1 cellular context compared by ENCODE assay signal in the genomic region with DNA sequence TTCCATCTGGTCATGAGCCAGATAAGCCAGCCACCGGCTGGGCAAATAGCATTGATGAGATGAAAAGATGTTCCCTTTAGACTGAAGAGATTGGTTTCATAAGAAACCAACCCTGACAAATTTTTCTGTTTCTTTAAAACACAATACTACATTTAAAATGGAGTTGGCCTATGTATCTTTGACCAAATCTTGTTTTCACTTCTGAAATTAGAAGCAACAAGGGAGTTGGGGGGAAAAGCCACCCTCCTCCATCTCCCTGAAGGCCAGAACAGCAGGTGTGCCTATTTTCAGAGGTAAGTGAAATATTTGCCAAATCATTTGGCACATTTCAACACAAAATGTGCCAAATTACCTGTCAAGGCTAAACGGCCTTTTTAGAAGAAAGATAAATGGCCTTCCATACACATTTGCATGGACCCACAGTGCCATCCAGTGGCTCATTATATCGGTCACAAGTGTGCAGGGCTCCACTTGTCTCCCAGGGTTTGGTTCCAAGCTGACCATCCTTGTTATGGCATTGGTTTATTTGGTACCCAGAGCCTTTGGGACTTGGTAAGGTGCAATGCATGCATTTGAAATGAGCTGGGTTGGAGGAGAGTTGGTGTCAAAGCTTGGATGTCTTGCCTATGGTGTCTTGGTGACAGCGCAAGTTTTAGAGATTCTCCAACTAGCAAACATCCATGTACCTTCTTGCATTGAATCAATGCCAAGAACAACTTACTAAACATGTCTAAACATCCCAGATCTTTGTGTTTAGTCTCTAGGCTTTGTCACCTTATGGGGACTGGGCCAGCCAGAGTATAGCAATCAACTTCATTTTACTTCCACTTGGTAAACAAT.
TF ChIP-seq lines count a peak whose summit lies in the region.

No MANE protein-coding gene starts in this region.

TF ChIP-seq in K562, 482 proteins besides CTCF, POLR2A, EP300 and RAD21 (continued from another document):
- TF ChIP-seq, protein P1, sequence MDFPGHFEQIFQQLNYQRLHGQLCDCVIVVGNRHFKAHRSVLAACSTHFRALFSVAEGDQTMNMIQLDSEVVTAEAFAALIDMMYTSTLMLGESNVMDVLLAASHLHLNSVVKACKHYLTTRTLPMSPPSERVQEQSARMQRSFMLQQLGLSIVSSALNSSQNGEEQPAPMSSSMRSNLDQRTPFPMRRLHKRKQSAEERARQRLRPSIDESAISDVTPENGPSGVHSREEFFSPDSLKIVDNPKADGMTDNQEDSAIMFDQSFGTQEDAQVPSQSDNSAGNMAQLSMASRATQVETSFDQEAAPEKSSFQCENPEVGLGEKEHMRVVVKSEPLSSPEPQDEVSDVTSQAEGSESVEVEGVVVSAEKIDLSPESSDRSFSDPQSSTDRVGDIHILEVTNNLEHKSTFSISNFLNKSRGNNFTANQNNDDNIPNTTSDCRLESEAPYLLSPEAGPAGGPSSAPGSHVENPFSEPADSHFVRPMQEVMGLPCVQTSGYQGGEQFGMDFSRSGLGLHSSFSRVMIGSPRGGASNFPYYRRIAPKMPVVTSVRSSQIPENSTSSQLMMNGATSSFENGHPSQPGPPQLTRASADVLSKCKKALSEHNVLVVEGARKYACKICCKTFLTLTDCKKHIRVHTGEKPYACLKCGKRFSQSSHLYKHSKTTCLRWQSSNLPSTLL (IDR thresholded peaks at IDR 0.05) = no peak
- TF ChIP-seq SMC3 (conservative IDR thresholded peaks at IDR 0.05; ENCODE audit: insufficient read depth, low read depth, low read length) (0 out of 2 replicates have a peak, but pooled peaks have one; percentile 24), ERF (CRISPR knock-in tag; IDR thresholded peaks at IDR 0.05) (no peak), ZNF589 (CRISPR knock-in tag; IDR thresholded peaks at IDR 0.05; ENCODE audit: low read depth) (no peak), GTF2F1 (IDR thresholded peaks at IDR 0.05; ENCODE audit: low read depth, low read length) (no peak), MEIS2 (IDR thresholded peaks at IDR 0.05; ENCODE audit: partially characterized antibody) (peak; percentile 90)
- TF ChIP-seq, protein P2, sequence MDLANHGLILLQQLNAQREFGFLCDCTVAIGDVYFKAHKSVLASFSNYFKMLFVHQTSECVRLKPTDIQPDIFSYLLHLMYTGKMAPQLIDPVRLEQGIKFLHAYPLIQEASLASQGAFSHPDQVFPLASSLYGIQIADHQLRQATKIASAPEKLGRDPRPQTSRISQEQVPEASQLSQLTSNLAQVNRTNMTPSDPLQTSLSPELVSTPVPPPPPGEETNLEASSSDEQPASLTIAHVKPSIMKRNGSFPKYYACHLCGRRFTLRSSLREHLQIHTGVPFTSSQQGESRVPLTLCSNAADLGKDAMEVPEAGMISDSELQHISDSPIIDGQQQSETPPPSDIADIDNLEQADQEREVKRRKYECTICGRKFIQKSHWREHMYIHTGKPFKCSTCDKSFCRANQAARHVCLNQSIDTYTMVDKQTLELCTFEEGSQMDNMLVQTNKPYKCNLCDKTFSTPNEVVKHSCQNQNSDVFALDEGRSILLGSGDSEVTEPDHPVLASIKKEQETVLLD (IDR thresholded peaks at IDR 0.05) = no peak
- TF ChIP-seq, protein P3, sequence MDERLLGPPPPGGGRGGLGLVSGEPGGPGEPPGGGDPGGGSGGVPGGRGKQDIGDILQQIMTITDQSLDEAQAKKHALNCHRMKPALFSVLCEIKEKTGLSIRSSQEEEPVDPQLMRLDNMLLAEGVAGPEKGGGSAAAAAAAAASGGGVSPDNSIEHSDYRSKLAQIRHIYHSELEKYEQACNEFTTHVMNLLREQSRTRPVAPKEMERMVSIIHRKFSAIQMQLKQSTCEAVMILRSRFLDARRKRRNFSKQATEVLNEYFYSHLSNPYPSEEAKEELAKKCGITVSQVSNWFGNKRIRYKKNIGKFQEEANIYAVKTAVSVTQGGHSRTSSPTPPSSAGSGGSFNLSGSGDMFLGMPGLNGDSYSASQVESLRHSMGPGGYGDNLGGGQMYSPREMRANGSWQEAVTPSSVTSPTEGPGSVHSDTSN (CRISPR knock-in tag; IDR thresholded peaks at IDR 0.05; ENCODE audit: low read depth) = no peak
- TF ChIP-seq, protein P3 (tag; conservative IDR thresholded peaks at IDR 0.05; ENCODE audit: low read depth) = peak; percentile 90
